ENCODE assay signal across 8 cellular contexts in genomic region chr15:74127954-74128784, GRCh38. TPM values are rescaled to one million over a fixed set of nuclear protein-coding genes. Genes with fewer than 3 reads are reported as not detected.
DNase-seq lines count a peak whose midpoint lies in the region; FAIRE-seq and TF ChIP-seq lines count a peak whose summit lies in the region.

No MANE protein-coding gene starts in this region.

- TF ChIP-seq CTCF in kidney (IDR thresholded peaks at IDR 0.05; ENCODE audit: borderline replicate concordance, extremely low read depth, insufficient read depth) = no peak

- WGBS in thymus = 7% methylated on average over 53 of the region's 53 CpGs

- H3K27me3 ChIP-seq in adipocyte (replicated peaks; ENCODE audit: control insufficient read depth, insufficient read depth, low read length) = peaks cover 60% of the 10 kb centered on the region
- H3K27me3 ChIP-seq in thymus (ENCODE audit: control insufficient read depth, insufficient read depth) = peaks cover 64% of the 10 kb centered on the region

- peak overlapping the region; percentile 78 for H3K4me3 ChIP-seq in adipocyte (ENCODE audit: low read length)
- H3K4me3 ChIP-seq in kidney (ENCODE audit: low read length in 2 of 2) = peak overlapping the region; percentile 40 to 53
- peak overlapping the region; percentile 25 for H3K4me3 ChIP-seq in thymus (ENCODE audit: low read length)

- H3K36me3 Mint-ChIP-seq in activated CD4-positive, alpha-beta T cell treated with anti-CD3 and anti-CD28 coated beads, Interleukin-2, amount 10 ng/mL, durations not matched to agents 24 days and 14 days (ENCODE audit: low read depth) = peaks cover 7% of the 10 kb centered on the region

- peaks cover 4% of the 10 kb centered on the region for H3K9me3 Mint-ChIP-seq in activated CD4-positive, alpha-beta T cell treated with anti-CD3 and anti-CD28 coated beads, Interleukin-2, amount 10 ng/mL, durations not matched to agents 24 days and 14 days

- peak overlapping the region; percentile 26 for H3K4me3 Mint-ChIP-seq in activated CD4-positive, alpha-beta T cell treated with anti-CD3 and anti-CD28 coated beads, Interleukin-2, amount 10 ng/mL, durations not matched to agents 24 days and 14 days

- intact Hi-C loops in activated CD4-positive, alpha-beta T cell treated with anti-CD3 and anti-CD28 coated beads, Interleukin-2, amount 10 ng/mL, durations not matched to agents 24 days and 14 days (cut with micrococcal nuclease) = loop anchor here (1.0 kb wide), 2 partner anchors 174 to 194 kb away; no protein-coding TSS in a partner anchor
- intact Hi-C loops in kidney (cut with DNase I) = loop anchor here (5.0 kb wide), 1 partner anchor 194 kb away; no protein-coding TSS in a partner anchor

- H3K9ac ChIP-seq in adipocyte (ENCODE audit: low read length) (no peak overlapping the region), kidney (ENCODE audit: low read length in 2 of 2) (no peak overlapping the region)

- H3K4me1 Mint-ChIP-seq in activated CD4-positive, alpha-beta T cell treated with anti-CD3 and anti-CD28 coated beads, Interleukin-2, amount 10 ng/mL, durations not matched to agents 24 days and 14 days = peaks cover 13% of the 10 kb centered on the region

- H3K27ac Mint-ChIP-seq in activated CD4-positive, alpha-beta T cell treated with anti-CD3 and anti-CD28 coated beads, Interleukin-2, amount 10 ng/mL, durations not matched to agents 24 days and 14 days = no peak overlapping the region

- H3K4me1 ChIP-seq in adipocyte (ENCODE audit: control insufficient read depth, insufficient read depth, low read length) = peaks cover 16% of the 10 kb centered on the region
- peaks cover 0 to 13% of the 10 kb centered on the region in 2 donors for H3K4me1 ChIP-seq in kidney (ENCODE audit: control insufficient read depth in 1 of 2, insufficient read depth in 1 of 2, low read depth in 1 of 2, low read length in 2 of 2)
- H3K4me1 ChIP-seq in thymus (ENCODE audit: control insufficient read depth, insufficient read depth, low read length) = no peaks in the 10 kb centered on the region

- H3K36me3 ChIP-seq in adipocyte (ENCODE audit: control insufficient read depth, insufficient read depth, low read length, severe bottlenecking) = no peaks in the 10 kb centered on the region
- no peaks in the 10 kb centered on the region for H3K36me3 ChIP-seq in kidney (ENCODE audit: control insufficient read depth in 1 of 2, insufficient read depth in 2 of 2, low read length in 2 of 2)
- H3K36me3 ChIP-seq in thymus (ENCODE audit: control insufficient read depth, insufficient read depth) = no peaks in the 10 kb centered on the region

- H3K9me3 ChIP-seq in adipocyte (ENCODE audit: control insufficient read depth, low read length) (no peaks in the 10 kb centered on the region), kidney (ENCODE audit: control insufficient read depth in 1 of 2, low read length in 2 of 2) (no peaks in the 10 kb centered on the region), thymus (ENCODE audit: control insufficient read depth) (peaks cover 4% of the 10 kb centered on the region)

- no peak for FAIRE-seq in kidney (lab: Jason Lieb, UNC)

- DNase-seq in activated CD4-positive, alpha-beta T cell treated with anti-CD3 and anti-CD28 coated beads, Interleukin-2, amount 10 ng/mL, durations not matched to agents 24 days and 14 days = no peak
- no peak for DNase-seq in activated CD4-positive, alpha-beta T cell treated with anti-CD3 and anti-CD28 coated beads for 4 hours
- DNase-seq in adipocyte (ENCODE audit: low read depth) (no peak), kidney (no peak), hepatic stellate cell (ENCODE audit: low spot score) (no peak), RKO (ENCODE audit: low spot score) (no peak), LoVo (ENCODE audit: low spot score) (no peak)

- H3K27ac ChIP-seq in kidney (ENCODE audit: low read depth in 2 of 2, low read length in 2 of 2) = no peak overlapping the region
- H3K27ac ChIP-seq in thymus (ENCODE audit: low read depth) = no peak overlapping the region

- peaks cover 65% of the 10 kb centered on the region for H3K27me3 Mint-ChIP-seq in activated CD4-positive, alpha-beta T cell treated with anti-CD3 and anti-CD28 coated beads, Interleukin-2, amount 10 ng/mL, durations not matched to agents 24 days and 14 days

RNA-seq across cellular contexts. Expression of gene ISLR2, which starts 2.2 kb away (rescaled TPM):
- total RNA-seq in activated CD4-positive, alpha-beta T cell treated with anti-CD3 and anti-CD28 coated beads, Interleukin-2, amount 10 ng/mL, durations not matched to agents 24 days and 14 days = not detected in 2 replicates
- 1.1 TPM for total RNA-seq in kidney
- polyA plus RNA-seq in kidney (ENCODE audit: insufficient read depth, low read depth, low replicate concordance) (0.13 TPM), thymus (0.98 TPM)

RNA-seq across cellular contexts. Expression of gene ISLR, which starts 45.3 kb away (rescaled TPM):
- total RNA-seq in activated CD4-positive, alpha-beta T cell treated with anti-CD3 and anti-CD28 coated beads, Interleukin-2, amount 10 ng/mL, durations not matched to agents 24 days and 14 days = not detected in 2 replicates
- total RNA-seq in kidney = 30.2 TPM
- polyA plus RNA-seq in kidney (ENCODE audit: insufficient read depth, low read depth, low replicate concordance) (18.8 TPM), thymus (11.0 TPM)

RNA-seq across cellular contexts. Expression of gene GOLGA6A, which starts 45.8 kb away (rescaled TPM):
- total RNA-seq in activated CD4-positive, alpha-beta T cell treated with anti-CD3 and anti-CD28 coated beads, Interleukin-2, amount 10 ng/mL, durations not matched to agents 24 days and 14 days = not detected in 2 replicates
- total RNA-seq in kidney = 0.06 TPM
- polyA plus RNA-seq in kidney (ENCODE audit: insufficient read depth, low read depth, low replicate concordance) (not detected), thymus (0.09 TPM)

Comparison
In these comparisons a context has a peak if more than half of its experiments do, and no peak if none do; other contexts are left out.
1. H3K4me3 ChIP-seq: peak in every context shown above with its lines; median percentile 78 in adipocyte; 46 in kidney; 25 in thymus.
2. RNA of gene ISLR, which starts 45.3 kb away (total RNA-seq): 30.2 TPM in kidney (single experiment); not detected in activated CD4-positive, alpha-beta T cell treated with anti-CD3 and anti-CD28 coated beads, Interleukin-2, amount 10 ng/mL, durations not matched to agents 24 days and 14 days; every median in the first group is over 10 times any median in the second.